In the genomic region with DNA sequence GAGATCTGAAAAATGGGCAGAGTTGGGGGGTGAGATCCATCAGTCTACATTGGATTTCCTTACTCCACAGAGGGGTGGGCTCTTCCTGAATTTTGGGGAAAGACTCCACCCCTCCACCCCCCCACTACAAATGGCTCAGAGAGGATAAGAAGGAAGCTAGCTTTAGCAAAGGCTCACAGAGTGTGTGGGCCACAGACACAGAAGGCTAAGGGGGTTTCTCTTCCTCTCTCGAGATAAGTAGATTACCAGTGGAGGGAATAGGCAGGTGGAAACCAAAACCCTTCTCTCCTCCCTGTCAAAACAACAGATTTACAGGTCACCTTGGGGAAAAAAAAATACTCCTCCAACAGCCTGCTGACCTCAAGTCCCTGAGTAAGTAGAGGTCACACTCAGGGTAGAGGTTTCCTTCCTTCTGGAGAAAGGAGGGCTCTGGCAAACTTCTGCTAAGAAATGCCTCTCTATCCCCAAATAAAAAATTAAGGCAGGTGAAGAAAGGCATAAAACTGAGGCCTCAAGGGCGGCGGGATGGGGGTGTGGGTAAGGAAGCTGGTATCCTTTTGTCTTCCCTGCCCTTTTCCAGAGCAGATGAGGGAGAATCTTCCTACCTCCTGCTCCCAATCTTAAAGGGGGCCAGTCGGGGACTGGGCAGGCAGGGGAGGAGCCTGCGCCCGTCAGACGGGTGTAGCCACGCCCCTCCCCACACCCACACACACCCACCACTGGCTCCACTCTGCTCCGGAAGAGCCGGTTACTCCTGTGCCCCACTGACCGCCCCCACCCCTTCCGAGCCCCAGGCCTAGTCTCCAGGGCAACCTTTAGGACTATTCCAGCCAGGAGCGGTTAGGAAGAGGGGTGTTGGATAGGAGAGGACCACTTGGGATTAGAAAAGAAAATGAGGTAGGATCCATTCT, we compare ENCODE assay signal across 8 cellular contexts. TPM values are rescaled to one million over a fixed set of nuclear protein-coding genes. Genes with fewer than 3 reads are reported as not detected.
DNase-seq lines count a peak whose midpoint lies in the region; ATAC-seq and TF ChIP-seq lines count a peak whose summit lies in the region.

No MANE protein-coding gene starts in this region.

- CTCF ChIA-PET in GM10248 (lab: Yijun Ruan, JAX): interaction anchor here (1.5 kb wide), 1 partner anchor 59 kb away, joined by 3 read pairs; no protein-coding TSS in a partner anchor

- H3K9me3 ChIP-seq in Peyer's patch (no peaks in the 10 kb centered on the region), ovary (no peaks in the 10 kb centered on the region)

- TF ChIP-seq POLR2A in Peyer's patch (IDR thresholded peaks at IDR 0.05) (no peak), ovary (IDR thresholded peaks at IDR 0.05) (no peak)

- H3K36me3 ChIP-seq in Peyer's patch: no peaks in the 10 kb centered on the region
- H3K36me3 ChIP-seq in ovary: no peaks in the 10 kb centered on the region

- H3K27ac ChIP-seq in Peyer's patch (peak overlapping the region; percentile 60 to 99 (median 80)), ovary (peak overlapping the region; percentile 5 to 48)

- intact Hi-C loops in head of caudate nucleus (cut with DNase I): loop anchor here (10.0 kb wide), 1 partner anchor 93 kb away; the partner anchor contains the start of gene NACA
- intact Hi-C loops in ovary (cut with DNase I): loop anchor here in 3 of 4 donors (5.0 to 10.0 kb wide), 3 partner anchors 110 to 897 kb away; partner anchors contain the start of gene RBMS2 (in 1 of the 3)

- H3K4me3 ChIP-seq in Peyer's patch: peak overlapping the region in 3 of 4 donors; percentile 29 to 93 (median 81)
- peak overlapping the region; percentile 31 for H3K4me3 ChIP-seq in ovary

- peak overlapping the region; percentile 16 to 73 for H3K27ac Mint-ChIP-seq in activated naive CD4-positive, alpha-beta T cell treated with anti-CD3 and anti-CD28 coated beads, Interleukin-2, amount 50 U/mL, for 72 hours

- peaks cover 17 to 18% of the 10 kb centered on the region in 2 donors for H3K36me3 Mint-ChIP-seq in activated naive CD4-positive, alpha-beta T cell treated with anti-CD3 and anti-CD28 coated beads, Interleukin-2, amount 50 U/mL, for 72 hours

- TF ChIP-seq EP300 in ovary (IDR thresholded peaks at IDR 0.05): no peak

- 6 to 7% (median 7%) methylated on average over 13 of the region's 13 CpGs for WGBS in ovary, 3 donors

- ATAC-seq in HG02870 (IDR thresholded peaks at IDR 0.05; ENCODE audit: unreplicated experiment) (peak; percentile 20), GM21360 (IDR thresholded peaks at IDR 0.05; ENCODE audit: unreplicated experiment) (no peak), GM21423 (IDR thresholded peaks at IDR 0.05; ENCODE audit: unreplicated experiment) (no peak)
- ATAC-seq in activated naive CD4-positive, alpha-beta T cell treated with anti-CD3 and anti-CD28 coated beads, Interleukin-2, amount 50 U/mL, for 72 hours: no peak

- DNase-seq in GM10248 (ENCODE audit: extremely low spot score): peak; percentile 73
- DNase-seq in Peyer's patch: peak; percentile 85 to 92 (median 86)
- DNase-seq in activated naive CD4-positive, alpha-beta T cell treated with anti-CD3 and anti-CD28 coated beads, Interleukin-2, amount 50 U/mL, for 72 hours (ENCODE audit: low spot score in 2 of 2): peak; percentile 60 to 64
- DNase-seq in head of caudate nucleus: peak in 38 of 42 donors; percentile 24 to 77 (median 48)
- DNase-seq in ovary: peak; percentile 75 to 83 (median 80)

- H3K27me3 ChIP-seq in Peyer's patch: no peaks in the 10 kb centered on the region
- H3K27me3 ChIP-seq in ovary: no peaks in the 10 kb centered on the region

- POLR2A ChIA-PET in GM10248 (lab: Yijun Ruan, JAX): interaction anchor here (0.8 kb wide), 1 partner anchor 1307 kb away, joined by 4 read pairs; no protein-coding TSS in a partner anchor

- H3K4me1 ChIP-seq in Peyer's patch (peaks cover 7 to 48% (median 31%) of the 10 kb centered on the region in 4 donors), ovary (ENCODE audit: insufficient read depth) (peaks cover 19% of the 10 kb centered on the region)

- no peak for TF ChIP-seq CTCF in GM10248 (IDR thresholded peaks at IDR 0.05; ENCODE audit: control extremely low read depth, extremely low read depth, low read depth, missing control alignments)
- TF ChIP-seq CTCF in Peyer's patch (IDR thresholded peaks at IDR 0.05): no peak
- no peak for TF ChIP-seq CTCF in ovary (IDR thresholded peaks at IDR 0.05)

- no peaks in the 10 kb centered on the region for H3K9me3 Mint-ChIP-seq in activated naive CD4-positive, alpha-beta T cell treated with anti-CD3 and anti-CD28 coated beads, Interleukin-2, amount 50 U/mL, for 72 hours

RNA-seq across cellular contexts. Expression of gene BAZ2A, which starts 1.9 kb away (rescaled TPM):
- total RNA-seq in Peyer's patch (100 to 1,000 TPM in 3 of 4 donors, 10 to 100 TPM in 1; 98.2 to 259 (median 141) TPM), ovary (100 to 1,000 TPM in 2 of 7 donors, 10 to 100 TPM in 5; 49.4 to 105 (median 77.5) TPM)
- total RNA-seq in activated naive CD4-positive, alpha-beta T cell treated with anti-CD3 and anti-CD28 coated beads, Interleukin-2, amount 50 U/mL, for 72 hours: 100 to 1,000 TPM in 1 of 2 donors, 10 to 100 TPM in 1; 92.0 to 113 TPM
- polyA plus RNA-seq in ovary: 10 to 100 TPM; 38.3 to 93.6 TPM

RNA-seq across cellular contexts. Expression of gene ATP5F1B, which starts 13.7 kb away (rescaled TPM):
- total RNA-seq in Peyer's patch: 100 to 1,000 TPM; 333 to 768 (median 688) TPM
- total RNA-seq in activated naive CD4-positive, alpha-beta T cell treated with anti-CD3 and anti-CD28 coated beads, Interleukin-2, amount 50 U/mL, for 72 hours: 100 to 1,000 TPM; 788 to 897 TPM
- 100 to 1,000 TPM; 201 to 334 (median 273) TPM for total RNA-seq in ovary
- 100 to 1,000 TPM; 237 to 809 TPM for polyA plus RNA-seq in ovary

RNA-seq across cellular contexts. Expression of gene PTGES3, which starts 56.0 kb away (rescaled TPM):
- 10 to 100 TPM; 50.6 to 95.7 (median 67.3) TPM for total RNA-seq in Peyer's patch
- total RNA-seq in activated naive CD4-positive, alpha-beta T cell treated with anti-CD3 and anti-CD28 coated beads, Interleukin-2, amount 50 U/mL, for 72 hours: 100 to 1,000 TPM; 285 to 294 TPM
- 100 to 1,000 TPM; 109 to 328 (median 212) TPM for total RNA-seq in ovary
- polyA plus RNA-seq in ovary: 100 to 1,000 TPM; 215 to 299 TPM
